In genomic region chr1:179877586-179878265, GRCh38 we compare ENCODE assay signal across 8 cellular contexts. TPM values are rescaled to one million over a fixed set of nuclear protein-coding genes. Genes with fewer than 3 reads are reported as not detected.
DNase-seq lines count a peak whose midpoint lies in the region; ATAC-seq, FAIRE-seq and TF ChIP-seq lines count a peak whose summit lies in the region.

Gene TOR1AIP2, minus strand, starts transcription at chr1:179877803. Its CDS starts 25,138 bp downstream, at chr1:179852665.

- peak; percentile 68 for ATAC-seq in HG03196 (IDR thresholded peaks at IDR 0.05; ENCODE audit: unreplicated experiment)

- DNase-seq in AG09309 (ENCODE audit: low read depth): peak; percentile 34
- DNase-seq in NCI-H446 (lab: John Stamatoyannopoulos, UW): peak; percentile 77 to 90
- peak; percentile 82 for DNase-seq in activated CD4-positive, CD25-positive, alpha-beta regulatory T cell treated with anti-CD3 and anti-CD28 coated beads, Interleukin-2, amount 50 U/mL, for 72 hours
- DNase-seq in cerebellar nuclear complex (lab: John Stamatoyannopoulos, UW): peak; percentile 36 to 87
- peak; percentile 96 for DNase-seq in kidney
- DNase-seq in stimulated activated CD4-positive, alpha-beta T cell treated with anti-CD3 and anti-CD28 coated beads, Interleukin-15, amount 100 ng/mL, for 48 hours (ENCODE audit: low read depth in 2 of 2): peak; percentile 83 to 86

- peak within 1 kb of the TSS; percentile 90 for H3K4me3 ChIP-seq in AG09309 (ENCODE audit: control insufficient read depth, low read depth, low read length)
- H3K4me3 ChIP-seq in kidney (ENCODE audit: low read length in 2 of 2): peak within 1 kb of the TSS; percentile 93 to 95

- no peak for TF ChIP-seq CTCF in AG09309 (IDR thresholded peaks at IDR 0.05; ENCODE audit: control insufficient read depth, insufficient read depth, low read depth, low read length, missing control alignments)
- no peak for TF ChIP-seq CTCF in kidney (IDR thresholded peaks at IDR 0.05; ENCODE audit: borderline replicate concordance, extremely low read depth, insufficient read depth)

- intact Hi-C loops in kidney (cut with DNase I): no loop called here

- peaks cover 7 to 11% of the 10 kb centered on the region in 2 donors for H3K4me1 ChIP-seq in kidney (ENCODE audit: control insufficient read depth in 1 of 2, insufficient read depth in 1 of 2, low read depth in 1 of 2, low read length in 2 of 2)

- in situ Hi-C loops in GM18951 (cut with MboI; ENCODE audit: low sequenced_read_pairs, unreplicated experiment): loop anchor here (10.0 kb wide), 1 partner anchor 297 kb away; no protein-coding TSS in a partner anchor

- TF ChIP-seq POLR2A in GM18951 (IDR thresholded peaks at IDR 0.05; ENCODE audit: extremely low read depth, insufficient read depth, insufficient read length): peak; percentile 97

- no peaks in the 10 kb centered on the region for H3K9me3 ChIP-seq in kidney (ENCODE audit: control insufficient read depth in 1 of 2, low read length in 2 of 2)

- FAIRE-seq in kidney (lab: Jason Lieb, UNC): no peak

- peak within 1 kb of the TSS; percentile 71 to 86 for H3K9ac ChIP-seq in kidney (ENCODE audit: low read length in 2 of 2)

- H3K27ac ChIP-seq in kidney (ENCODE audit: low read depth in 2 of 2, low read length in 2 of 2): peak within 1 kb of the TSS; percentile 43 to 81

- peaks cover 0 to 3% of the 10 kb centered on the region in 2 donors for H3K36me3 ChIP-seq in kidney (ENCODE audit: control insufficient read depth in 1 of 2, insufficient read depth in 2 of 2, low read length in 2 of 2)

RNA-seq across cellular contexts. Expression of gene TOR1AIP2, which starts in this region (rescaled TPM):
- 80.5 TPM for total RNA-seq in kidney
- polyA plus RNA-seq in kidney (ENCODE audit: insufficient read depth, low read depth, low replicate concordance): 13.1 TPM

Comparison
In these comparisons a context has a peak if more than half of its experiments do, and no peak if none do; other contexts are left out.
1. Peak in every context shown above with its lines: DNase-seq, ATAC-seq, H3K4me3 ChIP-seq and H3K27ac ChIP-seq.
2. DNase-seq: peak in every context shown above with its lines; median percentile 96 in kidney; 84 in stimulated activated CD4-positive, alpha-beta T cell treated with anti-CD3 and anti-CD28 coated beads, Interleukin-15, amount 100 ng/mL, for 48 hours; 84 in NCI-H446; 82 in activated CD4-positive, CD25-positive, alpha-beta regulatory T cell treated with anti-CD3 and anti-CD28 coated beads, Interleukin-2, amount 50 U/mL, for 72 hours; 62 in cerebellar nuclear complex; 34 in AG09309.